1 cellular context compared by ENCODE assay signal in the genomic region with DNA sequence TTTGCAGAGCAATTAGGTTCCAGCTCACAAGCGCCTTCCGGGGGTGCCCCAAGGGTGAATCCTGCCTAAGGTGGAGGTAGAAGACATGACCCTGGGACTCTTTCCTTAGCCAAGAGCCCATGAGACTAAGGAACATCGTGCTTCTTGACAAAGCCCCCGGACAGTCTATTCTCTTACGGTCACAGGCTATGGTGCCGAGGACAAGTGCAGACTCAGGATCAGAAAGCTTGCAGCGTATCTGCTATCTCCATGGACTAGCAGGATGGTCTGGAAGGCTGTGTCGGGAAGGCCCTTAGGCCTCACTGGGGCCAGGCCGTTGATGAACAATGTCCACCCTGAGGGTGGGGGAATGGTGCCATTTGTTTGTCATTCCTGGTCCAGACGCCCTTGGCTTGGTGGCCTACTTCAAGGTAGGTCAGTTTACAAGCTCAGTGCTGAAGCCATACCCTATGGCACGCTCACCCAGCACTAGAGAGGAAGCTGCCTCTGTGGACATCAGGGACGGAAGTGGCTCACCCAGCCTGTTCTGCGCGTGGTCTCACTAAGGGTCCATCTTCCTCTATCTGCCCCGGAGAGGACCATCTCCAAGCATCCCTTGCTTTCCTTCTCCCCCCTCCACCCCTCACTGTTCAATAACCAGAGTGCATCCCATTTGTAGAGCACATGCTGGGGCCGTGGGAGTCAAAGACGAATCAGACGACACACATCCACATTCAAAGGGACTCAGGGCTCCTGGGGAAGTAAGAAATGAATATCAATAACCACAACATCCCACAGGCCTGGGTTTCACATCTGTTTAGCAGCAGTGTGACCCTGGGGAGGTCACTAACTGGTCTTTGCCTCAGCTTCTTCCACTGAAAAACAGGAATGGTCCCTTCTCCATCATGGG.
TF ChIP-seq lines count a peak whose summit lies in the region.

No MANE protein-coding gene starts in this region.

TF ChIP-seq in GM12878, 131 proteins besides CTCF, POLR2A, EP300 and RAD21 (continued from another document):
- TF ChIP-seq EGR1 (IDR thresholded peaks at IDR 0.05; ENCODE audit: borderline replicate concordance in 1 of 2, low read depth in 2 of 2, low read length in 2 of 2): 0 out of 3 replicates have a peak, but pooled peaks of 1 of the 2 experiments have one; percentile 5
